12 cellular contexts compared by ENCODE assay signal in the genomic region with DNA sequence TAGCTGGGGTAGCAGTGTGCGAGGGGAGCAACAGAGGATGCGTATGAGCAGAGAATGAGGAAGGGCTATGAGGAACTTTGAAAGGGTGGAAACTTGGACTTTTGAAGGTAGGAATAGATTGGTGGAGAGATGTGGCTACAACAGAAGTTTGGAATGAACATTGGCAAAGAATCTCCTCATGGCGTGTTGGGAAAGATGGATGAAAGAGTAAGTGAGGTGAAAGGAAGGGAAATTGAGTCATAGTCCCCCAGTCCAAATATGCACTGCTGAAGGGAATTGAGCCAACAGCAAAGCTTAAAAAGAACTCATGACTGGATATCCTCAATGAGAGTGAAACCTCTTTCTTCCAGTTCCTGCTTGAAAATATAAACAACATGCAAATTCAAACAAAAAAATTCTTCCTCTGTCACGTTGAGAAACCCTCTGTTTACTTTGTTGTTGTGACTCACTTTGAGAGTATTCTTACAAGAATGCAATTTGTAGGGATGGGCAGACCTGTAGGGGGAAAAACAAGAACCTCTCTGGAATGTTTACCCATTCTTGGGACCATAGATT.
DNase-seq lines count a peak whose midpoint lies in the region; ATAC-seq, FAIRE-seq and TF ChIP-seq lines count a peak whose summit lies in the region.
"Had no signal": no experiment of that assay in that cellular context is flagged by ENCODE, and none has a peak within 500 bp of the region (broad histone marks: within the 10 kb centered on the region; RNA-seq: fewer than 3 reads in every experiment).

No MANE protein-coding gene starts in this region.

- intact Hi-C loops in mammary epithelial cell (cut with micrococcal nuclease), result loop anchor here (1.0 kb wide), 1 partner anchor 29 kb away; no protein-coding TSS in a partner anchor

- H3K9me3 ChIP-seq in mammary epithelial cell (replicated peaks; ENCODE audit: insufficient read depth, low read length) (no peaks in the 10 kb centered on the region), keratinocyte (ENCODE audit: control insufficient read depth, low read depth, low read length) (no peaks in the 10 kb centered on the region)
- H3K9me3 ChIP-seq: BLaER1 had no signal

- H2AFZ ChIP-seq in mammary epithelial cell (ENCODE audit: low read depth, low read length) (peak overlapping the region; percentile 62), keratinocyte (ENCODE audit: control insufficient read depth, low read length) (peak overlapping the region; percentile 73)

- peak overlapping the region; percentile 46 for H3K4me2 ChIP-seq in mammary epithelial cell (ENCODE audit: insufficient read depth, low read depth, low read length)
- peak overlapping the region; percentile 60 for H3K4me2 ChIP-seq in keratinocyte (ENCODE audit: control insufficient read depth, extremely low read depth, insufficient read depth, low read depth, low read length)
- H3K4me2 ChIP-seq: BLaER1 had no signal

- H4K20me1 ChIP-seq in mammary epithelial cell (ENCODE audit: insufficient read depth, low read length), result no peaks in the 10 kb centered on the region
- no peaks in the 10 kb centered on the region for H4K20me1 ChIP-seq in keratinocyte (ENCODE audit: control insufficient read depth, extremely low read depth, insufficient read depth, low read length)
- H4K20me1 ChIP-seq: BLaER1 had no signal

- H3K36me3 ChIP-seq in mammary epithelial cell (ENCODE audit: insufficient read depth, low read length) (no peaks in the 10 kb centered on the region), keratinocyte (ENCODE audit: control insufficient read depth in 2 of 2, extremely low read depth in 1 of 2, insufficient read depth in 2 of 2, low read length in 2 of 2) (no peaks in the 10 kb centered on the region)
- H3K36me3 ChIP-seq: BLaER1 had no signal

- H3K4me1 ChIP-seq in mammary epithelial cell (ENCODE audit: insufficient read depth, low read length) (peaks cover 44% of the 10 kb centered on the region), keratinocyte (ENCODE audit: control insufficient read depth, extremely low read depth, insufficient read depth, low read length) (peaks cover 30% of the 10 kb centered on the region)

- peak overlapping the region; percentile 88 for H3K27ac ChIP-seq in mammary epithelial cell (ENCODE audit: insufficient read depth, low read depth, low read length)
- peak overlapping the region; percentile 86 for H3K27ac ChIP-seq in keratinocyte (ENCODE audit: control insufficient read depth, insufficient read depth, low read length)
- H3K27ac ChIP-seq: BLaER1 had no signal

- ATAC-seq in HG03565 (IDR thresholded peaks at IDR 0.05; ENCODE audit: unreplicated experiment) (no peak), HG02981 (IDR thresholded peaks at IDR 0.05; ENCODE audit: unreplicated experiment) (no peak)
- ATAC-seq: right cardiac atrium, T-helper 17 cell had no signal

- no TSS peak for BruUV-seq in mammary epithelial cell (replicated peaks; lab: Mats Ljungman, UMichigan)

- H3K4me3 ChIP-seq in mammary epithelial cell (replicated peaks in 1 of 3; ENCODE audit: insufficient read depth in 1 of 3, low read depth in 2 of 3, low read length in 3 of 3), result no peak overlapping the region
- no peak overlapping the region for H3K4me3 ChIP-seq in keratinocyte (ENCODE audit: control insufficient read depth in 2 of 3, extremely low read depth in 1 of 3, insufficient read depth in 2 of 3, low read depth in 1 of 3, low read length in 3 of 3)
- H3K4me3 ChIP-seq: BLaER1 had no signal

- DNase-seq in ACHN (peak; percentile 84), HS-27A (ENCODE audit: low read depth) (peak; percentile 42), mammary epithelial cell (peak; percentile 87), keratinocyte (ENCODE audit: low read depth, low spot score) (peak; percentile 81), occipital lobe (lab: John Stamatoyannopoulos, UW) (no peak), NCI-H1105 treated with DMSO at 0.1 percent for 48 hours (lab: John Stamatoyannopoulos, UW) (no peak)
- DNase-seq: NCI-H1436 treated with DMSO at 0.1 percent for 48 hours, right cardiac atrium, T-helper 17 cell had no signal

- H3K9ac ChIP-seq in mammary epithelial cell (ENCODE audit: insufficient read depth, low read length), result no peak overlapping the region
- H3K9ac ChIP-seq in keratinocyte (ENCODE audit: control insufficient read depth, extremely low read depth, insufficient read depth, low read length), result no peak overlapping the region
- H3K9ac ChIP-seq: BLaER1 had no signal

- dilution Hi-C loops in mammary epithelial cell (cut with HindIII; ENCODE audit: low sequenced_read_pairs) (loop anchor here (10.0 kb wide), 1 partner anchor 113 kb away; no protein-coding TSS in a partner anchor), keratinocyte (cut with MboI; ENCODE audit: extremely low pct_ligation_motif_present, low sequenced_read_pairs) (no loop called here)

- H3K27me3 ChIP-seq in mammary epithelial cell (ENCODE audit: insufficient read depth, low read length), result no peaks in the 10 kb centered on the region
- no peaks in the 10 kb centered on the region for H3K27me3 ChIP-seq in keratinocyte (ENCODE audit: control insufficient read depth, extremely low read depth, insufficient read depth, low read length)
- H3K27me3 ChIP-seq: BLaER1 had no signal

- CTCF ChIA-PET in mammary epithelial cell (lab: Charles Lee; ENCODE audit: low non-redundant PET), result no interaction called here

- in situ Hi-C loops in ACHN (cut with HindIII; ENCODE audit: low pct_ligation_motif_present, low pct_unique_long_range_greater_than_20kb, low sequenced_read_pairs), result no loop called here
- in situ Hi-C loops in mammary epithelial cell (cut with MboI; ENCODE audit: low sequenced_read_pairs in 2 of 2), result no loop called here

- H3K9me1 ChIP-seq in keratinocyte (ENCODE audit: control insufficient read depth, extremely low read depth, insufficient read depth, low read length), result no peaks in the 10 kb centered on the region

- WGBS in mammary epithelial cell (ENCODE audit: low coverage, missing lambda C conversion rate), result 44% methylated on average over 4 of the region's 4 CpGs

- TF ChIP-seq CTCF in mammary epithelial cell (conservative IDR thresholded peaks at IDR 0.05 in 1 of 2, IDR thresholded peaks at IDR 0.05 in 1 of 2; ENCODE audit: extremely low read depth in 1 of 2, insufficient read depth in 1 of 2, low read depth in 1 of 2, low read length in 2 of 2), result no peak
- no peak for TF ChIP-seq CTCF in keratinocyte (optimal IDR thresholded peaks at IDR 0.05 in 1 of 3, IDR thresholded peaks at IDR 0.05 in 1 of 3, conservative IDR thresholded peaks at IDR 0.05 in 1 of 3; ENCODE audit: extremely low read depth in 1 of 3, insufficient read depth in 2 of 3, low read length in 3 of 3)

- H3K79me2 ChIP-seq in mammary epithelial cell (ENCODE audit: insufficient read depth, low read length), result no peaks in the 10 kb centered on the region
- no peaks in the 10 kb centered on the region for H3K79me2 ChIP-seq in keratinocyte (ENCODE audit: control insufficient read depth, insufficient read depth, low read length)

- FAIRE-seq in keratinocyte (lab: Jason Lieb, UNC), result peak; percentile 85

Comparison
In these comparisons a context has a peak if more than half of its experiments do, and no peak if none do; other contexts are left out.
1. DNase-seq: peak in ACHN (single experiment), HS-27A (single experiment), mammary epithelial cell (single experiment) and keratinocyte (single experiment); none in occipital lobe (single experiment) and NCI-H1105 treated with DMSO at 0.1 percent for 48 hours (single experiment).